13 cellular contexts compared by ENCODE assay signal in genomic region chr6:111620168-111620567, GRCh38.
"Had no signal": no experiment of that assay in that cellular context is flagged by ENCODE, and none has a peak within 500 bp of the region (broad histone marks: within the 10 kb centered on the region; RNA-seq: fewer than 3 reads in every experiment).

No MANE protein-coding gene starts in this region.

- H3K36me3 Mint-ChIP-seq: brain had no signal

- H3K4me3 ChIP-seq: adrenal gland, ovary, stomach, thoracic aorta, uterus had no signal

- H3K36me3 ChIP-seq: adrenal gland, ovary, stomach, thoracic aorta, uterus had no signal

- H3K4me1 Mint-ChIP-seq: activated CD4-positive, alpha-beta memory T cell treated with anti-CD3 and anti-CD28 coated beads, Interleukin-2, amount 10 ng/mL, durations not matched to agents 7 days and 5 days had no signal

- H3K4me3 Mint-ChIP-seq: activated CD4-positive, alpha-beta memory T cell treated with anti-CD3 and anti-CD28 coated beads, Interleukin-2, amount 10 ng/mL, durations not matched to agents 7 days and 5 days; brain; nephron progenitor cell had no signal

- H3K27ac ChIP-seq: adrenal gland, ovary, stomach, thoracic aorta, uterus had no signal

- H3K27me3 ChIP-seq: adrenal gland, ovary, stomach, uterus had no signal

- DNase-seq: activated CD4-positive, alpha-beta memory T cell treated with anti-CD3 and anti-CD28 coated beads, Interleukin-2, amount 10 ng/mL, durations not matched to agents 7 days and 5 days; activated naive CD4-positive, alpha-beta T cell treated with anti-CD3 and anti-CD28 coated beads, Interleukin-2, amount 50 U/mL, for 16 hours; dermis blood vessel endothelial cell; nephron progenitor cell; stimulated activated CD4-positive, alpha-beta T cell treated with anti-CD3 and anti-CD28 coated beads, Interleukin-4, amount 100 ng/mL, for 4 hours; stomach; T-helper 9 cell had no signal

- H3K4me1 ChIP-seq: adrenal gland had no signal

- H3K9me3 Mint-ChIP-seq: activated CD4-positive, alpha-beta memory T cell treated with anti-CD3 and anti-CD28 coated beads, Interleukin-2, amount 10 ng/mL, durations not matched to agents 7 days and 5 days; activated T-helper 2 cell treated with anti-CD3 and anti-CD28 coated beads, Interferon-gamma antibody, Interleukin-2, Interleukin-4, amounts not matched to agents 10 μg/mL and 5 μg/mL and 100 μg/mL, durations not matched to agents 14 hours and 24 hours and 36 hours; brain; nephron progenitor cell had no signal

- H3K27ac Mint-ChIP-seq: activated CD4-positive, alpha-beta memory T cell treated with anti-CD3 and anti-CD28 coated beads, Interleukin-2, amount 10 ng/mL, durations not matched to agents 7 days and 5 days; activated T-helper 2 cell treated with anti-CD3 and anti-CD28 coated beads, Interferon-gamma antibody, Interleukin-2, Interleukin-4, amounts not matched to agents 10 μg/mL and 5 μg/mL and 100 μg/mL, durations not matched to agents 14 hours and 24 hours and 36 hours; brain; nephron progenitor cell had no signal

- H3K9me3 ChIP-seq: adrenal gland, ovary, stomach, thoracic aorta, uterus had no signal
